10 cellular contexts compared by ENCODE assay signal in genomic region chr16:89449726-89450335, GRCh38. TPM values are rescaled to one million over a fixed set of nuclear protein-coding genes. Genes with fewer than 3 reads are reported as not detected.
DNase-seq lines count a peak whose midpoint lies in the region; ATAC-seq, FAIRE-seq and TF ChIP-seq lines count a peak whose summit lies in the region.
"Had no signal": no experiment of that assay in that cellular context is flagged by ENCODE, and none has a peak within 500 bp of the region (broad histone marks: within the 10 kb centered on the region; RNA-seq: fewer than 3 reads in every experiment).

No MANE protein-coding gene starts in this region.

- in situ Hi-C loops in K562 (cut with MboI) = no loop called here

- no peak for TF ChIP-seq CTCF in CD4-positive, alpha-beta T cell (IDR thresholded peaks at IDR 0.05)
- TF ChIP-seq CTCF in K562 (IDR thresholded peaks at IDR 0.05 in 2 of 3, conservative IDR thresholded peaks at IDR 0.05 in 1 of 3; ENCODE audit: insufficient read depth in 2 of 3, low read depth in 1 of 3, low read length in 3 of 3) (no peak), uterus (IDR thresholded peaks at IDR 0.05) (no peak)

- peak overlapping the region; percentile 8 for H3K27ac Mint-ChIP-seq in CD4-positive, alpha-beta T cell
- H3K27ac Mint-ChIP-seq: dendritic cell treated with granulocyte-macrophage colony-stimulating factor and Interleukin-4, amounts not matched to agents 40 ng/mL and 50 ng/mL, for 4 days had no signal

- no peak overlapping the region for H3K4me3 ChIP-seq in K562
- H3K4me3 ChIP-seq in mesodermal cell (ENCODE audit: extremely low read depth, insufficient read depth, low read length, poor library complexity, severe bottlenecking) = no peak overlapping the region
- no peak overlapping the region for H3K4me3 ChIP-seq in uterus

- H3K4me1 ChIP-seq in K562 (replicated peaks in 1 of 2; ENCODE audit: control insufficient read depth in 2 of 2, insufficient read depth in 2 of 2, low read length in 2 of 2) (peaks cover 37 to 49% of the 10 kb centered on the region in 2 experiments), mesodermal cell (ENCODE audit: control insufficient read depth, insufficient read depth, low read length, poor library complexity, severe bottlenecking) (peaks cover 35% of the 10 kb centered on the region), uterus (peaks cover 6 to 9% of the 10 kb centered on the region in 2 donors)

- H3K27ac ChIP-seq in CD4-positive, alpha-beta T cell (ENCODE audit: low read depth, low read length) = no peak overlapping the region
- no peak overlapping the region for H3K27ac ChIP-seq in K562 (ENCODE audit: extremely low read depth, low read depth, low read length)
- peak overlapping the region; percentile 29 for H3K27ac ChIP-seq in mesodermal cell (ENCODE audit: low read depth, low read length, severe bottlenecking)
- H3K27ac ChIP-seq in uterus = no peak overlapping the region

- ATAC-seq in CD4-positive, alpha-beta T cell (ENCODE audit: poor library complexity) = peak; percentile 24
- ATAC-seq in K562 = peak; percentile 16; the same call in 2 of the 3 replicates

- H4K20me1 ChIP-seq in K562 (replicated peaks; ENCODE audit: control insufficient read depth, insufficient read depth, low read length) = peaks cover 88% of the 10 kb centered on the region

- no peak for TF ChIP-seq RAD21 in K562 (CRISPR knock-in tag; conservative IDR thresholded peaks at IDR 0.05 in 1 of 2, IDR thresholded peaks at IDR 0.05 in 1 of 2)

- POLR2A ChIA-PET in CD4-positive, alpha-beta T cell (lab: Charles Lee) = interaction anchor here (1.0 kb wide), 1 partner anchor 34 kb away, joined by 5 read pairs; no protein-coding TSS in a partner anchor
- POLR2A ChIA-PET in K562 (lab: Yijun Ruan, JAX) = interaction anchor here (0.7 to 1.6 kb wide), 4 partner anchors 9 to 15 kb away, joined by 3 to 6 read pairs (median 4); no protein-coding TSS in a partner anchor

- peaks cover 77% of the 10 kb centered on the region for H3K4me1 Mint-ChIP-seq in CD4-positive, alpha-beta T cell (ENCODE audit: low read depth)

- CTCF ChIA-PET in CD4-positive, alpha-beta T cell (lab: Charles Lee) = interaction anchor here (0.6 to 1.6 kb wide), 4 partner anchors 34 to 69 kb away, joined by 3 to 4 read pairs (median 3); no protein-coding TSS in a partner anchor
- CTCF ChIA-PET in K562 (lab: Yijun Ruan, JAX; ENCODE audit: low intra/inter-chr PET ratio) = no interaction called here

- peaks cover 96% of the 10 kb centered on the region for H3K79me2 ChIP-seq in K562 (ENCODE audit: control insufficient read depth, insufficient read depth, low read length)

- BruUV-seq in K562 (replicated peaks; lab: Mats Ljungman, UMichigan) = no TSS peak

- no peak for DNase-seq in CD4-positive, alpha-beta T cell
- DNase-seq in HT1080 (ENCODE audit: low read depth) (peak; percentile 28), K562 (ENCODE audit: extremely low read depth in 1 of 4, low spot score in 3 of 4) (no peak), cerebellar cortex (ENCODE audit: low spot score) (no peak), germinal center (ENCODE audit: low spot score) (no peak), uterus (no peak)
- DNase-seq in effector CD4-positive, alpha-beta T cell = no peak
- DNase-seq: NCI-H2171 had no signal

- H3K36me3 ChIP-seq in K562 (ENCODE audit: control insufficient read depth, insufficient read depth, low read length) (peaks cover 2% of the 10 kb centered on the region; the same call in 1 of the 3 replicates), mesodermal cell (ENCODE audit: control insufficient read depth, insufficient read depth, low read length) (no peaks in the 10 kb centered on the region), uterus (no peaks in the 10 kb centered on the region)

- no peaks in the 10 kb centered on the region for H3K36me3 Mint-ChIP-seq in CD4-positive, alpha-beta T cell (ENCODE audit: low read depth)

- H3K9ac ChIP-seq in K562 (ENCODE audit: insufficient read depth in 1 of 2, low read depth in 2 of 2, low read length in 2 of 2) = peak overlapping the region in 1 of 2 experiments; percentile 31; a peak in 1 of 4 replicates

- no peaks in the 10 kb centered on the region for H3K9me3 Mint-ChIP-seq in CD4-positive, alpha-beta T cell
- H3K9me3 Mint-ChIP-seq: dendritic cell treated with granulocyte-macrophage colony-stimulating factor and Interleukin-4, amounts not matched to agents 40 ng/mL and 50 ng/mL, for 4 days had no signal

- H3K4me3 Mint-ChIP-seq in CD4-positive, alpha-beta T cell = peak overlapping the region; percentile 6
- H3K4me3 Mint-ChIP-seq: dendritic cell treated with granulocyte-macrophage colony-stimulating factor and Interleukin-4, amounts not matched to agents 40 ng/mL and 50 ng/mL, for 4 days had no signal

- WGBS in K562 (ENCODE audit: insufficient coverage, low coverage, missing lambda C conversion rate) = 81% methylated on average over 3 of the region's 3 CpGs
- 92 to 100% methylated on average over 3 of the region's 3 CpGs for WGBS in mesodermal cell (ENCODE audit: insufficient coverage in 2 of 2), 2 experiments

- H3K4me2 ChIP-seq in K562 (ENCODE audit: insufficient read depth, low read length) = no peak overlapping the region

- H2AFZ ChIP-seq in K562 (ENCODE audit: low read depth, low read length) = no peak overlapping the region

- no peak for TF ChIP-seq POLR2A in K562 (conservative IDR thresholded peaks at IDR 0.05)
- no peak for TF ChIP-seq POLR2A in uterus (IDR thresholded peaks at IDR 0.05)

- H3K9me3 ChIP-seq in CD4-positive, alpha-beta T cell (ENCODE audit: control insufficient read depth, low read length) = no peaks in the 10 kb centered on the region
- no peaks in the 10 kb centered on the region for H3K9me3 ChIP-seq in K562 (replicated peaks; ENCODE audit: control insufficient read depth, insufficient read depth, low read depth, low read length)
- H3K9me3 ChIP-seq in mesodermal cell (ENCODE audit: control insufficient read depth, low read length) = no peaks in the 10 kb centered on the region
- no peaks in the 10 kb centered on the region for H3K9me3 ChIP-seq in uterus

- TF ChIP-seq EP300 in K562 (IDR thresholded peaks at IDR 0.05; ENCODE audit: low read length) = no peak

- no peaks in the 10 kb centered on the region for H3K27me3 Mint-ChIP-seq in CD4-positive, alpha-beta T cell
- H3K27me3 Mint-ChIP-seq: dendritic cell treated with granulocyte-macrophage colony-stimulating factor and Interleukin-4, amounts not matched to agents 40 ng/mL and 50 ng/mL, for 4 days had no signal

- no peaks in the 10 kb centered on the region for H3K27me3 ChIP-seq in CD4-positive, alpha-beta T cell (ENCODE audit: control insufficient read depth, insufficient read depth, low read length)
- H3K27me3 ChIP-seq in K562 (ENCODE audit: control insufficient read depth in 2 of 2, insufficient read depth in 2 of 2, low read length in 2 of 2) (no peaks in the 10 kb centered on the region), uterus (no peaks in the 10 kb centered on the region)

- peaks cover 26% of the 10 kb centered on the region for H3K9me1 ChIP-seq in K562 (ENCODE audit: control insufficient read depth, insufficient read depth, low read length)

- intact Hi-C loops in CD4-positive, alpha-beta T cell (cut with DNase I, micrococcal nuclease) = no loop called here
- intact Hi-C loops in K562 (cut with micrococcal nuclease) = loop anchor here (10.0 kb wide), 1 partner anchor 55 kb away; the partner anchor contains the start of gene SPG7
- intact Hi-C loops in uterus (cut with DNase I; ENCODE audit: low total_unique reads) = no loop called here

- FAIRE-seq in K562 (lab: Jason Lieb, UNC) = no peak

RNA-seq across cellular contexts. Expression of gene ANKRD11, which starts 40.5 kb away (rescaled TPM):
- 100 to 1,000 TPM; 200 to 211 TPM for total RNA-seq in CD4-positive, alpha-beta T cell
- total RNA-seq in HT1080 (2014; rRNA removed; shearing (Covaris generic)) = 62.6 and 79.1 TPM in 2 replicates
- 114 and 124 TPM in 2 replicates for polyA plus RNA-seq in HT1080 (2015; cell fraction: cytosol; rRNA removed)
- 199 and 214 TPM in 2 replicates for polyA plus RNA-seq in HT1080 (2015; cell fraction: nucleus; rRNA removed)
- 521 and 557 TPM in 2 replicates for total RNA-seq in K562 (2011; cell fraction: chromatin; rRNA removed; ENCODE audit: low replicate concordance)
- 219 and 271 TPM in 2 replicates for total RNA-seq in K562 (2011; cell fraction: nucleolus; rRNA removed)
- 280 and 307 TPM in 2 replicates for total RNA-seq in K562 (2011; cell fraction: nucleoplasm; rRNA removed)
- total RNA-seq in K562 (2014; rRNA removed) (49.2 and 58.7 TPM in 2 replicates), K562 (2014; rRNA removed; fragmentation: Illumina TruSeq; extraction: Trizol) (25.4 and 31.7 TPM in 2 replicates), K562 (2015; rRNA removed; fragmentation: Illumina TruSeq; extraction: Trizol) (26.9 and 27.6 TPM in 2 replicates), K562 (2021) (114 and 126 TPM in 2 replicates), uterus (100 to 1,000 TPM in 1 of 4 donors, 10 to 100 TPM in 3; 20.5 to 182 (median 45.5) TPM)
- polyA plus RNA-seq in K562 (2011; rRNA removed) (24.1 and 24.5 TPM in 2 replicates), K562 (2014; fragmentation: Illumina TruSeq; extraction: Trizol) (41.9 and 66.8 TPM in 2 replicates), K562 (2014; fragmentation: Nextera tagmentation; extraction: Ambion mirVana) (1 to 10 TPM; 4.7 to 5.4 TPM), K562 (2014; rRNA removed) (75.6 and 83.7 TPM in 2 replicates)
- 24.1 and 43.3 TPM in 2 replicates for polyA plus RNA-seq in K562 (2011; cell fraction: cytosol; rRNA removed)
- 82.4 and 115 TPM in 2 replicates for polyA plus RNA-seq in K562 (2011; cell fraction: nucleus; rRNA removed)
- 58.0 and 101 TPM in 2 replicates for polyA plus RNA-seq in K562 (2012)
- 22.7 and 27.7 TPM in 2 replicates for polyA minus RNA-seq in K562 (2011; rRNA and poly(A)+ RNA removed)
- 41.4 and 57.3 TPM in 2 replicates for polyA minus RNA-seq in K562 (2011; cell fraction: cytosol; rRNA and poly(A)+ RNA removed)
- 37.2 and 51.5 TPM in 2 replicates for polyA minus RNA-seq in K562 (2011; cell fraction: nucleus; rRNA and poly(A)+ RNA removed)
- polyA plus RNA-seq in mesodermal cell (2013, experiment 1 of 2) = 97.2 TPM
- polyA plus RNA-seq in mesodermal cell (2013, experiment 2 of 2) = 73.2 TPM

RNA-seq across cellular contexts. Expression of gene SPG7, which starts 58.4 kb away (rescaled TPM):
- total RNA-seq in CD4-positive, alpha-beta T cell = 100 to 1,000 TPM; 163 to 167 TPM
- 98.5 and 101 TPM in 2 replicates for total RNA-seq in HT1080 (2014; rRNA removed; shearing (Covaris generic))
- 48.6 and 93.7 TPM in 2 replicates for polyA plus RNA-seq in HT1080 (2015; cell fraction: cytosol; rRNA removed)
- polyA plus RNA-seq in HT1080 (2015; cell fraction: nucleus; rRNA removed) = 341 and 373 TPM in 2 replicates
- total RNA-seq in K562 (2011; cell fraction: chromatin; rRNA removed; ENCODE audit: low replicate concordance) = 538 and 821 TPM in 2 replicates
- total RNA-seq in K562 (2011; cell fraction: nucleolus; rRNA removed) = 360 and 372 TPM in 2 replicates
- 370 and 431 TPM in 2 replicates for total RNA-seq in K562 (2011; cell fraction: nucleoplasm; rRNA removed)
- total RNA-seq in K562 (2014; rRNA removed) (67.4 and 136 TPM in 2 replicates), K562 (2014; rRNA removed; fragmentation: Illumina TruSeq; extraction: Trizol) (37.3 and 41.2 TPM in 2 replicates), K562 (2015; rRNA removed; fragmentation: Illumina TruSeq; extraction: Trizol) (51.9 and 55.5 TPM in 2 replicates), K562 (2021) (74.8 and 75.4 TPM in 2 replicates), uterus (100 to 1,000 TPM in 3 of 4 donors, 10 to 100 TPM in 1; 66.6 to 208 (median 144) TPM)
- polyA plus RNA-seq in K562 (2011; rRNA removed) (44.2 and 53.2 TPM in 2 replicates), K562 (2014; fragmentation: Illumina TruSeq; extraction: Trizol) (49.2 and 49.4 TPM in 2 replicates), K562 (2014; fragmentation: Nextera tagmentation; extraction: Ambion mirVana) (1 to 10 TPM; 5.8 to 7.0 TPM), K562 (2014; rRNA removed) (62.6 and 89.1 TPM in 2 replicates)
- 33.7 and 35.7 TPM in 2 replicates for polyA plus RNA-seq in K562 (2011; cell fraction: cytosol; rRNA removed)
- 243 and 279 TPM in 2 replicates for polyA plus RNA-seq in K562 (2011; cell fraction: nucleus; rRNA removed)
- polyA plus RNA-seq in K562 (2012) = 41.5 and 49.6 TPM in 2 replicates
- polyA minus RNA-seq in K562 (2011; rRNA and poly(A)+ RNA removed) = 44.3 and 53.3 TPM in 2 replicates
- polyA minus RNA-seq in K562 (2011; cell fraction: cytosol; rRNA and poly(A)+ RNA removed) = 30.5 and 50.1 TPM in 2 replicates
- polyA minus RNA-seq in K562 (2011; cell fraction: nucleus; rRNA and poly(A)+ RNA removed) = 79.4 and 87.9 TPM in 2 replicates
- 60.7 TPM for polyA plus RNA-seq in mesodermal cell (2013, experiment 1 of 2)
- 50.7 TPM for polyA plus RNA-seq in mesodermal cell (2013, experiment 2 of 2)
